Comparison of ENCODE assay signal across 9 cellular contexts in genomic region chr3:190120161-190121060, GRCh38. TPM values are rescaled to one million over a fixed set of nuclear protein-coding genes. Genes with fewer than 3 reads are reported as not detected.
A peak's percentile ranks its signal among the peaks of the same experiment; 100 is the strongest.
DNase-seq lines count a peak whose midpoint lies in the region; ATAC-seq and TF ChIP-seq lines count a peak whose summit lies in the region.
"Had no signal": no experiment of that assay in that cellular context is flagged by ENCODE, and none has a peak within 500 bp of the region (broad histone marks: within the 10 kb centered on the region; RNA-seq: fewer than 3 reads in every experiment).

A gene with protein sequence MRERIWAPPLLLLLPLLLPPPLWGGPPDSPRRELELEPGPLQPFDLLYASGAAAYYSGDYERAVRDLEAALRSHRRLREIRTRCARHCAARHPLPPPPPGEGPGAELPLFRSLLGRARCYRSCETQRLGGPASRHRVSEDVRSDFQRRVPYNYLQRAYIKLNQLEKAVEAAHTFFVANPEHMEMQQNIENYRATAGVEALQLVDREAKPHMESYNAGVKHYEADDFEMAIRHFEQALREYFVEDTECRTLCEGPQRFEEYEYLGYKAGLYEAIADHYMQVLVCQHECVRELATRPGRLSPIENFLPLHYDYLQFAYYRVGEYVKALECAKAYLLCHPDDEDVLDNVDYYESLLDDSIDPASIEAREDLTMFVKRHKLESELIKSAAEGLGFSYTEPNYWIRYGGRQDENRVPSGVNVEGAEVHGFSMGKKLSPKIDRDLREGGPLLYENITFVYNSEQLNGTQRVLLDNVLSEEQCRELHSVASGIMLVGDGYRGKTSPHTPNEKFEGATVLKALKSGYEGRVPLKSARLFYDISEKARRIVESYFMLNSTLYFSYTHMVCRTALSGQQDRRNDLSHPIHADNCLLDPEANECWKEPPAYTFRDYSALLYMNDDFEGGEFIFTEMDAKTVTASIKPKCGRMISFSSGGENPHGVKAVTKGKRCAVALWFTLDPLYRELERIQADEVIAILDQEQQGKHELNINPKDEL (minus strand): TSS chr3:190120897. CDS start chr3:190120731, 166 bp downstream.

- peaks cover 69% of the 10 kb centered on the region for H3K27me3 Mint-ChIP-seq in stimulated activated naive CD8-positive, alpha-beta T cell treated with anti-CD3 and anti-CD28 coated beads, Interleukin-15, Interleukin-2, amounts not matched to agents 100 ng/mL and 50 ng/mL, for 24 hours

- no peaks in the 10 kb centered on the region for H3K36me3 ChIP-seq in WERI-Rb-1
- H3K36me3 ChIP-seq: BLaER1 had no signal

- no peaks in the 10 kb centered on the region for H3K36me3 Mint-ChIP-seq in stimulated activated naive CD8-positive, alpha-beta T cell treated with anti-CD3 and anti-CD28 coated beads, Interleukin-15, Interleukin-2, amounts not matched to agents 100 ng/mL and 50 ng/mL, for 24 hours (ENCODE audit: low read depth)

- H3K9me3 Mint-ChIP-seq in stimulated activated naive CD8-positive, alpha-beta T cell treated with anti-CD3 and anti-CD28 coated beads, Interleukin-15, Interleukin-2, amounts not matched to agents 100 ng/mL and 50 ng/mL, for 24 hours, result no peaks in the 10 kb centered on the region

- no peaks in the 10 kb centered on the region for H3K27me3 ChIP-seq in WERI-Rb-1 (ENCODE audit: insufficient read depth, low read depth, severe bottlenecking)
- H3K27me3 ChIP-seq: BLaER1 had no signal

- DNase-seq in NCI-H2227 (lab: John Stamatoyannopoulos, UW; ENCODE audit: unreplicated experiment) (peak; percentile 44), NCI-H2227 treated with DMSO at 0.1 percent for 48 hours (lab: John Stamatoyannopoulos, UW) (no peak), NCI-H1436 (lab: John Stamatoyannopoulos, UW) (peak; percentile 68), WERI-Rb-1 (peak; percentile 73), erythroblast (lab: John Stamatoyannopoulos, UW) (peak; percentile 65 to 67), mesenteric fat pad (ENCODE audit: low spot score) (peak; percentile 90)

- peak; percentile 75 for ATAC-seq in HG02642 (IDR thresholded peaks at IDR 0.05; ENCODE audit: poor library complexity, unreplicated experiment)

- H3K27ac ChIP-seq in WERI-Rb-1, result no peak within 1 kb of the TSS
- H3K27ac ChIP-seq: BLaER1 had no signal

- no peaks in the 10 kb centered on the region for H3K9me3 ChIP-seq in WERI-Rb-1 (ENCODE audit: severe bottlenecking)

- H3K4me3 ChIP-seq in WERI-Rb-1 (ENCODE audit: low read depth, low read length), result peak within 1 kb of the TSS; percentile 56
- H3K4me3 ChIP-seq: BLaER1 had no signal

- peaks cover 10% of the 10 kb centered on the region for H3K4me1 Mint-ChIP-seq in stimulated activated naive CD8-positive, alpha-beta T cell treated with anti-CD3 and anti-CD28 coated beads, Interleukin-15, Interleukin-2, amounts not matched to agents 100 ng/mL and 50 ng/mL, for 24 hours (ENCODE audit: low read depth)

- TF ChIP-seq POLR2A in erythroblast (IDR thresholded peaks at IDR 0.05; ENCODE audit: low read length), result no peak

- TF ChIP-seq CTCF in WERI-Rb-1 (IDR thresholded peaks at IDR 0.05; ENCODE audit: low read depth, low read length), result peak; percentile 32; the same call in 1 of the 2 replicates

- H3K4me3 Mint-ChIP-seq in stimulated activated naive CD8-positive, alpha-beta T cell treated with anti-CD3 and anti-CD28 coated beads, Interleukin-15, Interleukin-2, amounts not matched to agents 100 ng/mL and 50 ng/mL, for 24 hours, result peak within 1 kb of the TSS; percentile 77

- H3K27ac Mint-ChIP-seq in stimulated activated naive CD8-positive, alpha-beta T cell treated with anti-CD3 and anti-CD28 coated beads, Interleukin-15, Interleukin-2, amounts not matched to agents 100 ng/mL and 50 ng/mL, for 24 hours, result no peak within 1 kb of the TSS

RNA-seq across cellular contexts. Expression of the gene that starts here (rescaled TPM):
- total RNA-seq in mesenteric fat pad, result 3.3 TPM
